Comparison of ENCODE assay signal across 23 cellular contexts in the genomic region with DNA sequence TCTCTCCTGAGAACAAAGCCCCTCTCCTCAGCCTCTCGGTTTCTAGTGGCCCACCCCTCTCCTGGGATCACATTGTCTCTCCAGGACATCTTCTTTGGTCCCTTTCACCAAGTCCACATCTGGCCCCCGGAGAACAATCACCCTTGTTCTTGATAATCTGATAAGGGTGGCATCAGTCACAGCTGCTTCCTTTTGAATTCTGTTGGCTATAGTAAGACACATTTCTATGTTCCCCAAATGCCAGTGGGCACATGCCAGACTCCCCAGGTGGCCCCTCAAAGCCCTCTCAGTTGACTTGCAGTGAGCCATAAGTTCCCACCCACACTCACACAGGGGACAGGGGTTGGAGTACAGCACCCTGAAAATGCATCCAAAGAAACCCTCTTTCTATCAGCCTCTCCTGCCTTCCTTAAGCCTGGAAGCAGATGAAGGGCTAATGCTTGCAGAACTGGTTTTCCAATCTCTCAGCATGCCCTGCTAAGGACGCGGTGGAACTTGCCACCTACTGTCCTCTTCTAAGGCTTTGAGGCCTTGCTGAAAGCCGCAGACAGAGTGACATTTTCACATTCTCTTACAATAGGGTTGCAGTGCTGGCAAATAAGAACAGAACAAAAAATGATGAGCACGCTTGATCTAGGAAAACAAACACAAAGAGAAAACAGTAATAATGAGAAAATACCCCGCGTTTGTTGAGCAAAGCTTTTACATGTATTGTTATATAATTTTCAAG.
DNase-seq lines count a peak whose midpoint lies in the region; ATAC-seq, FAIRE-seq and TF ChIP-seq lines count a peak whose summit lies in the region.
"Had no signal": no experiment of that assay in that cellular context is flagged by ENCODE, and none has a peak within 500 bp of the region (broad histone marks: within the 10 kb centered on the region; RNA-seq: fewer than 3 reads in every experiment).

No MANE protein-coding gene starts in this region.

- no peak overlapping the region for H3K27ac Mint-ChIP-seq in endothelial cell (ENCODE audit: unreplicated experiment)
- H3K27ac Mint-ChIP-seq in activated CD4-positive, alpha-beta T cell treated with anti-CD3 and anti-CD28 coated beads, Interleukin-2, amount 10 ng/mL, durations not matched to agents 7 days and 5 days: no peak overlapping the region
- H3K27ac Mint-ChIP-seq: activated CD8-positive, alpha-beta T cell treated with anti-CD3 and anti-CD28 coated beads, Interleukin-2, amount 10 ng/mL, durations not matched to agents 7 days and 5 days; CD8-positive, alpha-beta memory T cell had no signal

- no peaks in the 10 kb centered on the region for H3K27me3 ChIP-seq in bronchial epithelial cell (ENCODE audit: control insufficient read depth, insufficient read depth, low read length)
- H3K27me3 ChIP-seq in left lung: peaks cover 0 to 11% of the 10 kb centered on the region in 2 donors
- H3K27me3 ChIP-seq: body of pancreas, colonic mucosa had no signal

- H3K36me3 ChIP-seq in bronchial epithelial cell (ENCODE audit: control insufficient read depth, insufficient read depth, low read length): no peaks in the 10 kb centered on the region
- no peaks in the 10 kb centered on the region for H3K36me3 ChIP-seq in left lung
- H3K36me3 ChIP-seq: colonic mucosa, lower lobe of right lung had no signal

- no peak overlapping the region for H3K27ac ChIP-seq in left lung
- H3K27ac ChIP-seq: body of pancreas, colonic mucosa, lower lobe of right lung, PC-9 had no signal

- peak; percentile 17 for DNase-seq in NCI-H345 (lab: John Stamatoyannopoulos, UW)
- DNase-seq in NCI-H345 treated with DMSO at 0.1 percent for 48 hours (lab: John Stamatoyannopoulos, UW; ENCODE audit: unreplicated experiment): no peak
- DNase-seq in bronchial epithelial cell (ENCODE audit: low read depth): peak; percentile 1
- no peak for DNase-seq in left lung
- DNase-seq in superior temporal gyrus (ENCODE audit: extremely low spot score): peak; percentile 78
- no peak for DNase-seq in endothelial cell (ENCODE audit: low spot score)
- DNase-seq in activated CD4-positive, alpha-beta T cell treated with anti-CD3 and anti-CD28 coated beads, Interleukin-2, amount 10 ng/mL, durations not matched to agents 7 days and 5 days: no peak
- DNase-seq: activated CD4-positive, CD25-positive, alpha-beta regulatory T cell treated with anti-CD3 and anti-CD28 coated beads, Interleukin-2, amount 50 U/mL, for 72 hours; activated CD8-positive, alpha-beta T cell treated with anti-CD3 and anti-CD28 coated beads, Interleukin-2, amount 10 ng/mL, durations not matched to agents 7 days and 5 days; activated effector memory CD4-positive, alpha-beta T cell treated with anti-CD3 and anti-CD28 coated beads, Interleukin-2, amount 50 U/mL, for 16 hours; AML-193; CD8-positive, alpha-beta memory T cell; colonic mucosa; kidney; lower lobe of right lung; NCI-H2171; NK-92 treated with Interleukin-12 subunit alpha and Interleukin-12 subunit beta, amount 100 ng/mL, for 24 hours; PC-9; SHP77 had no signal

- no peak for FAIRE-seq in bronchial epithelial cell (lab: Jason Lieb, UNC)
- FAIRE-seq: A204.1, kidney, TTC549 had no signal

- no peak for TF ChIP-seq CTCF in bronchial epithelial cell (IDR thresholded peaks at IDR 0.05; ENCODE audit: insufficient read depth, low read length, severe bottlenecking)
- TF ChIP-seq CTCF in left lung (IDR thresholded peaks at IDR 0.05): no peak
- no peak for TF ChIP-seq CTCF in endothelial cell (IDR thresholded peaks at IDR 0.05; ENCODE audit: unreplicated experiment)

- no peaks in the 10 kb centered on the region for H3K27me3 Mint-ChIP-seq in endothelial cell (ENCODE audit: unreplicated experiment)
- peaks cover 16% of the 10 kb centered on the region for H3K27me3 Mint-ChIP-seq in activated CD4-positive, alpha-beta T cell treated with anti-CD3 and anti-CD28 coated beads, Interleukin-2, amount 10 ng/mL, durations not matched to agents 7 days and 5 days

- POLR2A ChIA-PET in activated CD4-positive, alpha-beta T cell treated with anti-CD3 and anti-CD28 coated beads, Interleukin-2, amount 10 ng/mL, durations not matched to agents 7 days and 5 days (lab: Charles Lee): interaction anchor here (0.6 kb wide), 2 partner anchors 9 to 70 kb away, joined by 3 read pairs; no protein-coding TSS in a partner anchor

- intact Hi-C loops in left lung (cut with DNase I): no loop called here

- H3K4me1 Mint-ChIP-seq in endothelial cell (ENCODE audit: unreplicated experiment): peaks cover 3% of the 10 kb centered on the region
- H3K4me1 Mint-ChIP-seq in activated CD4-positive, alpha-beta T cell treated with anti-CD3 and anti-CD28 coated beads, Interleukin-2, amount 10 ng/mL, durations not matched to agents 7 days and 5 days: no peaks in the 10 kb centered on the region
- H3K4me1 Mint-ChIP-seq: CD8-positive, alpha-beta memory T cell had no signal

- no peak overlapping the region for H3K4me3 Mint-ChIP-seq in endothelial cell (ENCODE audit: unreplicated experiment)
- H3K4me3 Mint-ChIP-seq in activated CD4-positive, alpha-beta T cell treated with anti-CD3 and anti-CD28 coated beads, Interleukin-2, amount 10 ng/mL, durations not matched to agents 7 days and 5 days: no peak overlapping the region
- H3K4me3 Mint-ChIP-seq: activated CD8-positive, alpha-beta T cell treated with anti-CD3 and anti-CD28 coated beads, Interleukin-2, amount 10 ng/mL, durations not matched to agents 7 days and 5 days; CD8-positive, alpha-beta memory T cell had no signal

- no peaks in the 10 kb centered on the region for H3K9me3 Mint-ChIP-seq in endothelial cell (ENCODE audit: unreplicated experiment)
- H3K9me3 Mint-ChIP-seq in activated CD4-positive, alpha-beta T cell treated with anti-CD3 and anti-CD28 coated beads, Interleukin-2, amount 10 ng/mL, durations not matched to agents 7 days and 5 days: peaks cover 2% of the 10 kb centered on the region

- no peaks in the 10 kb centered on the region for H3K4me1 ChIP-seq in left lung
- H3K4me1 ChIP-seq: body of pancreas, colonic mucosa, lower lobe of right lung had no signal

- no peaks in the 10 kb centered on the region for H3K9me3 ChIP-seq in left lung
- H3K9me3 ChIP-seq: body of pancreas, colonic mucosa, lower lobe of right lung had no signal

- ATAC-seq in left lung: peak; percentile 33
- ATAC-seq in GM19397 (IDR thresholded peaks at IDR 0.05; ENCODE audit: unreplicated experiment): no peak
- ATAC-seq: activated CD8-positive, alpha-beta T cell treated with anti-CD3 and anti-CD28 coated beads, Interleukin-2, amount 10 ng/mL, durations not matched to agents 7 days and 5 days; body of pancreas; lower lobe of right lung had no signal

- CTCF ChIA-PET in activated CD4-positive, alpha-beta T cell treated with anti-CD3 and anti-CD28 coated beads, Interleukin-2, amount 10 ng/mL, durations not matched to agents 7 days and 5 days (lab: Charles Lee): no interaction called here

- H3K4me3 ChIP-seq in bronchial epithelial cell (ENCODE audit: low read depth, low read length) (no peak overlapping the region), left lung (no peak overlapping the region)
- H3K4me3 ChIP-seq: body of pancreas, colonic mucosa, lower lobe of right lung, PC-9 had no signal

- H3K36me3 Mint-ChIP-seq in endothelial cell (ENCODE audit: low read depth, unreplicated experiment): peaks cover 6% of the 10 kb centered on the region
- no peaks in the 10 kb centered on the region for H3K36me3 Mint-ChIP-seq in activated CD4-positive, alpha-beta T cell treated with anti-CD3 and anti-CD28 coated beads, Interleukin-2, amount 10 ng/mL, durations not matched to agents 7 days and 5 days (ENCODE audit: low read depth)
- H3K36me3 Mint-ChIP-seq: CD8-positive, alpha-beta memory T cell had no signal

Comparison
In these comparisons a context has a peak if more than half of its experiments do, and no peak if none do; other contexts are left out.
1. DNase-seq: peak in NCI-H345 (single experiment), bronchial epithelial cell (single experiment) and superior temporal gyrus (single experiment); none in NCI-H345 treated with DMSO at 0.1 percent for 48 hours (single experiment), left lung (0 of 2), endothelial cell (single experiment) and activated CD4-positive, alpha-beta T cell treated with anti-CD3 and anti-CD28 coated beads, Interleukin-2, amount 10 ng/mL, durations not matched to agents 7 days and 5 days (single experiment).